15 cellular contexts compared by ENCODE assay signal in the genomic region with DNA sequence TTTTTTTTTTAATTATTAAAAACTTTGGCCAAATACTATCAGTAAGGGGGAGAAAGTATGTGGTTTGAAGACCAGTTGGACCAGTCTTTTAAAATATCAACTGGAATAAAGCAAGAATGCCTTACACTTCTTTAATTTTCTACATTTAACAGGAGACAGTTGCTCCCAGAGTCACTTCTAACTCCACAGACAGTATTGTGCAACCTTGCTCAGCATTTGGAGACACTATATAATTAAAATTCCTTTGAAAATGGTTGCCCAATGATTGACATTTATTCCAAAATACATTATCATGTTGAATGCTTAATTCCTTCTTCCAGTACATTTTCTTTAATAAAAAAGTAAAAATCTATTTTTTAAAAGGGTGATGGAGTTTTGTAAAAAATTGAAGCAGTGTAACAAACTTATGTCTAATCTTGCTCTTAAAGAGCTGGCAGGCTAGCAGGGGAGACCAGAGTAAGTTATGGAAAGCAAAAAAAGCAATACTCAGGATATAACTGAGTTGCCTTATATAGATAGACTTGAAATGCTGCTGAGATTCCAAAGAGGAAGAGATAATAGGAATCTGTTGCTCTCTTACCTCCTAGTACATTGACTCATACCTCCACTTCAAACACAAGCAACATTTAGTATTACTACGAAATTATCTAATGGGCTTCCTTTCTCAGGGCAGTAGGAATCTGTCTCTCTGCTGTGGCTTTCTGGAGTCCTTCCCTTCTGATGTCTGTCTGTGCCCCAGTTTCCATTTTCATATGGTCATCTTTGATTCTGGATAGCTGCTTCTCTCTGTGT.
DNase-seq lines count a peak whose midpoint lies in the region; ATAC-seq and TF ChIP-seq lines count a peak whose summit lies in the region.
"Had no signal": no experiment of that assay in that cellular context is flagged by ENCODE, and none has a peak within 500 bp of the region (broad histone marks: within the 10 kb centered on the region; RNA-seq: fewer than 3 reads in every experiment).

No MANE protein-coding gene starts in this region.

- DNase-seq in SK-N-MC (ENCODE audit: low read depth, low spot score) (no peak), heart left ventricle (no peak), omental fat pad (ENCODE audit: low spot score) (no peak), OCI-M2 (lab: John Stamatoyannopoulos, UW; ENCODE audit: unreplicated experiment) (no peak), DMS 273 (lab: John Stamatoyannopoulos, UW; ENCODE audit: unreplicated experiment) (no peak), esophagus squamous epithelium (lab: John Stamatoyannopoulos, UW) (no peak), T-helper 9 cell (no peak)
- DNase-seq: activated B cell treated with CpG ODN at 0.5 μM for 24 hours; activated CD8-positive, alpha-beta memory T cell treated with anti-CD3 and anti-CD28 coated beads, Interleukin-2, amount 50 U/mL, for 4 hours; cerebellar nuclear complex; NK-92 treated with Interleukin-12 subunit alpha and Interleukin-12 subunit beta, amount 100 ng/mL, for 24 hours had no signal

- no peak for TF ChIP-seq CTCF in heart left ventricle (IDR thresholded peaks at IDR 0.05)
- TF ChIP-seq CTCF in omental fat pad (IDR thresholded peaks at IDR 0.05) = no peak
- no peak for TF ChIP-seq CTCF in esophagus squamous epithelium (IDR thresholded peaks at IDR 0.05)

- H3K9me3 ChIP-seq in SK-N-MC (ENCODE audit: low read depth, low read length) (no peaks in the 10 kb centered on the region), heart left ventricle (no peaks in the 10 kb centered on the region), esophagus squamous epithelium (no peaks in the 10 kb centered on the region)
- H3K9me3 ChIP-seq: HAP-1, neutrophil had no signal

- H2AFZ ChIP-seq in ACC112 (ENCODE audit: low read length, unreplicated experiment) = peak overlapping the region; percentile 51

- H3K36me3 ChIP-seq in ACC112 (ENCODE audit: insufficient read depth, low read length) (no peaks in the 10 kb centered on the region), SK-N-MC (ENCODE audit: insufficient read depth, low read length) (no peaks in the 10 kb centered on the region), heart left ventricle (no peaks in the 10 kb centered on the region), esophagus squamous epithelium (no peaks in the 10 kb centered on the region)
- H3K36me3 ChIP-seq: HAP-1, neutrophil had no signal

- H3K79me2 ChIP-seq in ACC112 (ENCODE audit: control insufficient read depth, insufficient read depth, low read length, unreplicated experiment) = no peaks in the 10 kb centered on the region

- H3K9ac ChIP-seq in SK-N-MC (ENCODE audit: insufficient read length) = no peak overlapping the region

- TF ChIP-seq POLR2A in heart left ventricle (IDR thresholded peaks at IDR 0.05) (no peak), esophagus squamous epithelium (IDR thresholded peaks at IDR 0.05) (no peak)

- intact Hi-C loops in heart left ventricle (cut with DNase I) = loop anchor here in 1 of 10 donors (10.0 kb wide), 1 partner anchor 70 kb away; a partner anchor contains a TSS
- intact Hi-C loops in esophagus squamous epithelium (cut with DNase I) = no loop called here

- H3K27ac ChIP-seq in ACC112 (ENCODE audit: low read depth, low read length) = peak overlapping the region; percentile 3; the same call in 1 of the 2 replicates
- H3K27ac ChIP-seq in SK-N-MC = peak overlapping the region; percentile 32; the same call in 1 of the 2 replicates
- peak overlapping the region in 10 of 12 donors; percentile 4 to 60 (median 32) for H3K27ac ChIP-seq in heart left ventricle
- peak overlapping the region in 1 of 4 donors; percentile 3 for H3K27ac ChIP-seq in esophagus squamous epithelium
- H3K27ac ChIP-seq: neutrophil had no signal

- WGBS in heart left ventricle, 4 donors = 33 to 53% (median 40%) methylated on average over 1 of the region's 1 CpG
- 53 to 86% methylated on average over 1 of the region's 1 CpG for WGBS in esophagus squamous epithelium, 2 donors

- H3K4me3 ChIP-seq in ACC112 (ENCODE audit: low read depth, low read length) (no peak overlapping the region), SK-N-MC (peak overlapping the region; percentile 47; the same call in 1 of the 2 replicates), heart left ventricle (no peak overlapping the region), esophagus squamous epithelium (no peak overlapping the region)
- H3K4me3 ChIP-seq: HAP-1 had no signal

- no peaks in the 10 kb centered on the region for H3K27me3 ChIP-seq in ACC112 (ENCODE audit: insufficient read depth, low read length)
- H3K27me3 ChIP-seq in heart left ventricle = no peaks in the 10 kb centered on the region
- no peaks in the 10 kb centered on the region for H3K27me3 ChIP-seq in esophagus squamous epithelium
- H3K27me3 ChIP-seq: neutrophil had no signal

- ATAC-seq in heart left ventricle (peak in 2 of 4 donors; percentile 18 to 36), omental fat pad (ENCODE audit: low FRiP score) (peak; percentile 62)
- ATAC-seq: activated naive CD4-positive, alpha-beta T cell treated with anti-CD3 and anti-CD28 coated beads, Interleukin-2, amount 50 U/mL, for 72 hours had no signal

- H3K4me1 ChIP-seq in ACC112 (ENCODE audit: control insufficient read depth, insufficient read depth, low read length, unreplicated experiment) (peaks cover 26% of the 10 kb centered on the region), heart left ventricle (peaks cover 0 to 74% (median 45%) of the 10 kb centered on the region in 12 donors), esophagus squamous epithelium (peaks cover 0 to 8% (median 0%) of the 10 kb centered on the region in 3 donors)
